Comparison of ENCODE assay signal across 1 cellular context in genomic region chr6:28863607-28864320, GRCh38.
A peak's percentile ranks its signal among the peaks of the same experiment; 100 is the strongest.
TF ChIP-seq lines count a peak whose summit lies in the region.

No MANE protein-coding gene starts in this region.

TF ChIP-seq in GM12878, 131 proteins besides CTCF, POLR2A, EP300 and RAD21 (continued from another document):
- no peak for TF ChIP-seq CUX1 (IDR thresholded peaks at IDR 0.05; ENCODE audit: insufficient replicate concordance, low read depth, low read length)
- TF ChIP-seq TCF7 (IDR thresholded peaks at IDR 0.05; ENCODE audit: borderline replicate concordance), result no peak; the same call in 1 of the 2 replicates
- no peak for TF ChIP-seq ZNF384 (IDR thresholded peaks at IDR 0.05; ENCODE audit: borderline replicate concordance, low read depth, low read length)
- no peak for TF ChIP-seq POLR2AphosphoS5 (IDR thresholded peaks at IDR 0.05; ENCODE audit: low read length)
- TF ChIP-seq TCF12 (IDR thresholded peaks at IDR 0.05; ENCODE audit: low read depth, low read length), result no peak
- TF ChIP-seq GATAD2B (conservative IDR thresholded peaks at IDR 0.05; ENCODE audit: low read depth), result no peak; the same call in 1 of the 2 replicates
- TF ChIP-seq EGR1 (IDR thresholded peaks at IDR 0.05; ENCODE audit: borderline replicate concordance in 1 of 2, low read depth in 2 of 2, low read length in 2 of 2), result no peak
- no peak for TF ChIP-seq MLLT1 (IDR thresholded peaks at IDR 0.05)
- peak; percentile 99 for TF ChIP-seq ZNF24 (IDR thresholded peaks at IDR 0.05)
- TF ChIP-seq MAX (IDR thresholded peaks at IDR 0.05; ENCODE audit: low read depth, low read length), result peak; percentile 73; the same call in 1 of the 2 replicates
- 0 out of 2 replicates have a peak, but pooled peaks have one; percentile 27 for TF ChIP-seq ZBED1 (IDR thresholded peaks at IDR 0.05; ENCODE audit: borderline replicate concordance)
- TF ChIP-seq CBFB (IDR thresholded peaks at IDR 0.05; ENCODE audit: low read depth), result peak; percentile 68
- no peak for TF ChIP-seq MYB (IDR thresholded peaks at IDR 0.05; ENCODE audit: borderline replicate concordance, low read depth, low read length)
- no peak for TF ChIP-seq BMI1 (IDR thresholded peaks at IDR 0.05; ENCODE audit: borderline replicate concordance)
- no peak for TF ChIP-seq NFYA (IDR thresholded peaks at IDR 0.05; ENCODE audit: borderline replicate concordance, low read depth, low read length)
- TF ChIP-seq ZNF592 (IDR thresholded peaks at IDR 0.05), result no peak
- no peak for TF ChIP-seq TAF1 (IDR thresholded peaks at IDR 0.05; ENCODE audit: borderline replicate concordance, low read depth, low read length)
- no peak for TF ChIP-seq NR2C2 (IDR thresholded peaks at IDR 0.05; ENCODE audit: borderline replicate concordance, control insufficient read depth, insufficient read length, low read depth)
- no peak for TF ChIP-seq STAT1 (conservative IDR thresholded peaks at IDR 0.05)
- no peak for TF ChIP-seq CBX3 (IDR thresholded peaks at IDR 0.05; ENCODE audit: borderline replicate concordance, low read depth)
- TF ChIP-seq HDAC6 (IDR thresholded peaks at IDR 0.05; ENCODE audit: unreplicated experiment), result no peak
- no peak for TF ChIP-seq ETV6 (conservative IDR thresholded peaks at IDR 0.05 in 1 of 2, IDR thresholded peaks at IDR 0.05 in 1 of 2; ENCODE audit: borderline replicate concordance in 1 of 2, low read depth in 1 of 2)
- no peak for TF ChIP-seq HDAC2 (IDR thresholded peaks at IDR 0.05)
- TF ChIP-seq RBBP5 (conservative IDR thresholded peaks at IDR 0.05), result 0 out of 2 replicates have a peak, but pooled peaks have one; percentile 82
- TF ChIP-seq JUND (IDR thresholded peaks at IDR 0.05; ENCODE audit: low read depth, low read length), result no peak
- TF ChIP-seq FOS (IDR thresholded peaks at IDR 0.05; ENCODE audit: borderline replicate concordance, extremely low read depth, insufficient read length), result no peak
- TF ChIP-seq GABPA (IDR thresholded peaks at IDR 0.05; ENCODE audit: low read depth), result peak; percentile 45; the same call in 1 of the 2 replicates
- TF ChIP-seq SP1 (IDR thresholded peaks at IDR 0.05; ENCODE audit: low read depth, low read length), result no peak
- no peak for TF ChIP-seq SIX5 (IDR thresholded peaks at IDR 0.05; ENCODE audit: low read depth, low read length, severe bottlenecking)
- TF ChIP-seq SMAD5 (IDR thresholded peaks at IDR 0.05; ENCODE audit: low read depth), result no peak
- TF ChIP-seq ZNF622 (IDR thresholded peaks at IDR 0.05), result no peak
- peak; percentile 96 for TF ChIP-seq SREBF2 (IDR thresholded peaks at IDR 0.05; ENCODE audit: low read length)
- TF ChIP-seq MEF2B (IDR thresholded peaks at IDR 0.05; ENCODE audit: partially characterized antibody, poor library complexity, severe bottlenecking), result no peak
- no peak for TF ChIP-seq CHD2 (IDR thresholded peaks at IDR 0.05; ENCODE audit: borderline replicate concordance, low read depth, low read length)
- TF ChIP-seq IKZF1 (conservative IDR thresholded peaks at IDR 0.05), result peak; percentile 60
- no peak for TF ChIP-seq NRF1 (conservative IDR thresholded peaks at IDR 0.05; ENCODE audit: low read depth, low read length)
- 0 out of 2 replicates have a peak, but pooled peaks have one; percentile 13 for TF ChIP-seq JUNB (IDR thresholded peaks at IDR 0.05)
- no peak for TF ChIP-seq SUZ12 (IDR thresholded peaks at IDR 0.05; ENCODE audit: unreplicated experiment)
- TF ChIP-seq KDM1A (IDR thresholded peaks at IDR 0.05; ENCODE audit: borderline replicate concordance), result no peak
- no peak for TF ChIP-seq CHD1 (IDR thresholded peaks at IDR 0.05; ENCODE audit: low read depth, low read length)
- no peak for TF ChIP-seq ELK1 (IDR thresholded peaks at IDR 0.05; ENCODE audit: low read depth, low read length)
- TF ChIP-seq E2F4 (IDR thresholded peaks at IDR 0.05; ENCODE audit: low read depth, low read length), result 0 out of 2 replicates have a peak, but pooled peaks have one; percentile 16
- TF ChIP-seq IRF4 (IDR thresholded peaks at IDR 0.05; ENCODE audit: low read depth, low read length), result no peak
- no peak for TF ChIP-seq SUPT20H (IDR thresholded peaks at IDR 0.05; ENCODE audit: borderline replicate concordance, control insufficient read depth, low read depth, low read length)
- peak; percentile 25; the same call in 1 of the 2 replicates for TF ChIP-seq NR2F1 (conservative IDR thresholded peaks at IDR 0.05)
- no peak for TF ChIP-seq ZBTB11 (CRISPR knock-in tag; IDR thresholded peaks at IDR 0.05)
- peak in 1 of 2 experiments; percentile 73; a peak in 2 of 4 replicates for TF ChIP-seq BHLHE40 (IDR thresholded peaks at IDR 0.05; ENCODE audit: borderline replicate concordance in 1 of 2, low read depth in 2 of 2, low read length in 1 of 2)
- TF ChIP-seq HDGF (IDR thresholded peaks at IDR 0.05), result no peak
- no peak for TF ChIP-seq CREM (IDR thresholded peaks at IDR 0.05; ENCODE audit: low read depth)
- peak; percentile 49; the same call in 1 of the 2 replicates for TF ChIP-seq PML (IDR thresholded peaks at IDR 0.05; ENCODE audit: low read length)
- TF ChIP-seq ATF7 (IDR thresholded peaks at IDR 0.05; ENCODE audit: low read depth), result no peak
- no peak for TF ChIP-seq PAX8 (IDR thresholded peaks at IDR 0.05)
- TF ChIP-seq SREBF1 (IDR thresholded peaks at IDR 0.05; ENCODE audit: low read length), result no peak; the same call in 1 of the 2 replicates
